1 cellular context compared by ENCODE assay signal in genomic region chr22:36398602-36399472, GRCh38.
TF ChIP-seq lines count a peak whose summit lies in the region.

No MANE protein-coding gene starts in this region.

TF ChIP-seq in HepG2, 621 proteins besides CTCF, POLR2A, EP300 and RAD21 (continued from another document):
- TF ChIP-seq PAXIP1 (CRISPR knock-in tag; conservative IDR thresholded peaks at IDR 0.05) (peak; percentile 53; the same call in 1 of the 2 replicates), NFYB (CRISPR knock-in tag; IDR thresholded peaks at IDR 0.05) (no peak), ZNF530 (CRISPR knock-in tag; IDR thresholded peaks at IDR 0.05; ENCODE audit: low read depth) (no peak), LRRFIP1 (CRISPR knock-in tag; conservative IDR thresholded peaks at IDR 0.05) (no peak), THYN1 (CRISPR knock-in tag; IDR thresholded peaks at IDR 0.05; ENCODE audit: borderline replicate concordance, low read depth) (no peak)
